ENCODE assay signal across 11 cellular contexts in the genomic region with DNA sequence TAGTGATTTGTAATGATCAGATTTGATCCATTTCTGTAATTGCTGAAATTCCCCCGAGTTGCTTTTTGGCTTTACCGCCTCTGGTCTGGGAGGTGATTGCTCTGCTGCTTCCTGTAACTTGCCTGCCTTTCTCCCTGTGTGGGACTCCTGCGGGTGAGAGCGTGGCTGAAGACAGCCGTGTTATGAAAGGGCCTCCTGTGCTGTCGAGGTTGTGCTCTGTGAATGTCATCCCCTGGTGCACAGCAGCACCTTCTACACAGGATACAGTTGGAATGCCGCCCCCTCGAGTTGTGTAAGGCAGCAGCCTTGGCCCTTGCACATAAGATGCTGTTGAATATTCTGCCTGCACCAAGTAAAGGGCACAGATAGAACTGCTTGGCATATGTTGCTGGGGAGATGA. TPM values are rescaled to one million over a fixed set of nuclear protein-coding genes. Genes with fewer than 3 reads are reported as not detected.
DNase-seq lines count a peak whose midpoint lies in the region; ATAC-seq and TF ChIP-seq lines count a peak whose summit lies in the region.
"Had no signal": no experiment of that assay in that cellular context is flagged by ENCODE, and none has a peak within 500 bp of the region (broad histone marks: within the 10 kb centered on the region; RNA-seq: fewer than 3 reads in every experiment).

No MANE protein-coding gene starts in this region.

- peak; percentile 55 for DNase-seq in stimulated activated CD4-positive, alpha-beta T cell treated with anti-CD3 and anti-CD28 coated beads, Interleukin-15, amount 100 ng/mL, for 24 hours
- DNase-seq in stimulated activated CD4-positive, alpha-beta T cell treated with anti-CD3 and anti-CD28 coated beads, Interleukin-4, amount 100 ng/mL, for 1 hour: no peak
- peak; percentile 67 for DNase-seq in activated CD8-positive, alpha-beta T cell treated with anti-CD3 and anti-CD28 coated beads for 36 hours
- DNase-seq in glomerular visceral epithelial cell (ENCODE audit: extremely low spot score) (peak; percentile 9), upper lobe of right lung (no peak), OCI-M1 (lab: John Stamatoyannopoulos, UW) (no peak), H7 (no peak)
- DNase-seq: NCI-H446 had no signal

- ATAC-seq in activated CD8-positive, alpha-beta T cell treated with anti-CD3 and anti-CD28 coated beads for 36 hours: peak; percentile 68
- ATAC-seq in upper lobe of right lung: peak; percentile 43
- no peak for ATAC-seq in GM21723 (IDR thresholded peaks at IDR 0.05; ENCODE audit: unreplicated experiment)

- no peaks in the 10 kb centered on the region for H3K27me3 ChIP-seq in upper lobe of right lung
- no peaks in the 10 kb centered on the region for H3K27me3 ChIP-seq in H7 (ENCODE audit: control insufficient read depth, insufficient read depth, low read length)

- intact Hi-C loops in activated CD8-positive, alpha-beta T cell treated with anti-CD3 and anti-CD28 coated beads for 36 hours (cut with micrococcal nuclease): loop anchor here (5.0 kb wide), 1 partner anchor 62 kb away; no protein-coding TSS in a partner anchor
- intact Hi-C loops in upper lobe of right lung (cut with DNase I): no loop called here

- POLR2A ChIA-PET in activated CD8-positive, alpha-beta T cell treated with anti-CD3 and anti-CD28 coated beads for 36 hours (lab: Charles Lee): interaction anchor here (1.6 kb wide), 1 partner anchor 13 kb away, joined by 6 read pairs; no protein-coding TSS in a partner anchor

- CTCF ChIA-PET in activated CD8-positive, alpha-beta T cell treated with anti-CD3 and anti-CD28 coated beads for 36 hours (lab: Charles Lee): no interaction called here

- no peak overlapping the region for H3K27ac ChIP-seq in upper lobe of right lung
- H3K27ac ChIP-seq: C4-2B had no signal

- no peak for TF ChIP-seq CTCF in activated CD8-positive, alpha-beta T cell treated with anti-CD3 and anti-CD28 coated beads for 36 hours (IDR thresholded peaks at IDR 0.05)
- TF ChIP-seq CTCF in upper lobe of right lung (IDR thresholded peaks at IDR 0.05): no peak

- no peak overlapping the region for H3K4me3 Mint-ChIP-seq in activated CD8-positive, alpha-beta T cell treated with anti-CD3 and anti-CD28 coated beads for 36 hours
- H3K4me3 Mint-ChIP-seq: memory B cell had no signal

- peaks cover 65% of the 10 kb centered on the region for H3K36me3 ChIP-seq in upper lobe of right lung
- H3K36me3 ChIP-seq in H7 (replicated peaks; ENCODE audit: control insufficient read depth, insufficient read depth, low read length): peaks cover 12% of the 10 kb centered on the region

- H3K36me3 Mint-ChIP-seq in activated CD8-positive, alpha-beta T cell treated with anti-CD3 and anti-CD28 coated beads for 36 hours (ENCODE audit: low read depth): peaks cover 78% of the 10 kb centered on the region

- no peaks in the 10 kb centered on the region for H3K9me3 Mint-ChIP-seq in activated CD8-positive, alpha-beta T cell treated with anti-CD3 and anti-CD28 coated beads for 36 hours
- H3K9me3 Mint-ChIP-seq: memory B cell had no signal

- H3K27me3 Mint-ChIP-seq in activated CD8-positive, alpha-beta T cell treated with anti-CD3 and anti-CD28 coated beads for 36 hours: no peaks in the 10 kb centered on the region
- H3K27me3 Mint-ChIP-seq: memory B cell had no signal

- H3K4me1 Mint-ChIP-seq in activated CD8-positive, alpha-beta T cell treated with anti-CD3 and anti-CD28 coated beads for 36 hours (ENCODE audit: low read depth): peaks cover 85% of the 10 kb centered on the region

- peaks cover 24% of the 10 kb centered on the region for H3K4me1 ChIP-seq in upper lobe of right lung

- H3K9me3 ChIP-seq in upper lobe of right lung: no peaks in the 10 kb centered on the region

- H3K4me3 ChIP-seq in upper lobe of right lung (no peak overlapping the region), H7 (ENCODE audit: insufficient read depth, low read depth, low read length) (no peak overlapping the region)

- peak overlapping the region; percentile 74 for H3K27ac Mint-ChIP-seq in activated CD8-positive, alpha-beta T cell treated with anti-CD3 and anti-CD28 coated beads for 36 hours
- H3K27ac Mint-ChIP-seq: memory B cell had no signal

RNA-seq across cellular contexts. Expression of a gene that starts 5.9 kb away (rescaled TPM):
- total RNA-seq in activated CD8-positive, alpha-beta T cell treated with anti-CD3 and anti-CD28 coated beads for 36 hours: 100 to 1,000 TPM; 277 to 286 TPM
- total RNA-seq in upper lobe of right lung: 154 TPM
- 160 and 174 TPM in 2 replicates for total RNA-seq in H7 (2014; rRNA removed; shearing (Covaris generic))

Comparison
In these comparisons a context has a peak if more than half of its experiments do, and no peak if none do; other contexts are left out.
1. DNase-seq: peak in stimulated activated CD4-positive, alpha-beta T cell treated with anti-CD3 and anti-CD28 coated beads, Interleukin-15, amount 100 ng/mL, for 24 hours (single experiment), activated CD8-positive, alpha-beta T cell treated with anti-CD3 and anti-CD28 coated beads for 36 hours (single experiment) and glomerular visceral epithelial cell (single experiment); none in stimulated activated CD4-positive, alpha-beta T cell treated with anti-CD3 and anti-CD28 coated beads, Interleukin-4, amount 100 ng/mL, for 1 hour (single experiment), upper lobe of right lung (single experiment), OCI-M1 (single experiment) and H7 (single experiment).